8 cellular contexts compared by ENCODE assay signal in the genomic region with DNA sequence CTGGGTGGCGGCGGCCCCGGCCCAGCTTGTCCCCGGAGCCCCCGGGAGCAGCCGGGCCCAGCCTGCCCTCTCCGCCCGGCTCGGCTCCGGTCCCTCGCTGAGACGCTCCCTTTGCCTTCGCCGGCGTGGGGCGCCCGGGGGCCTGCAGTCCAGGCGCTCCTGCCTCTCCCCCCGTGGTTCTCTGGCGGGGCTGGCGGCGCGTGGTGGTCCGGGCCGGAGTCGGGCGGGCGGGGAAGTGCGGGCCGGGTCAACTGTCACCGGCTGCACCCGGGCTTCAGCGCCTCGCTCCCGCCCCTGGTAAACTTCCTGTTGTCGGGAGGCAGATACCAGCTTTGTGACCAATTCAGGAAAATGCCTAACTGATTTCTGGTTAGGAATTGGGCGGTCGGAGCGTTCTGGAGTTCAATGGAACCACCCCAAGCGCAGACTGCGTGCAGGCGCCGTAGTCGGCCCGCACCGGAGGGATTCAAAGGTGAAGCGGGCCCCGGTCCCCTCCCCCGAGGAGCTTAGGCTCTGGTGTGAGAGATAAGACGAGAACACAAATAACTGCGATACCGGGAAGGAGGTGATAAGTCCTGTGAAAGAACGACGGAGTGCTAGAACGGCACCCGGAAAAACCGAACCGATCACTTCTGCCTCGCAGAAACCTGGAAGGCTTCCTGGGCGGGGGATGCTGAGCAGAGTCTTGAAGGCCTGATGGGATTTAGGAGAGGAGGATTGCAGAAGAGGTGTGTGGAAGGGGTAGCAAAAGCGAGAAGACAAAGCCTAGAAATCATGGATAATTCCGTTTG. TPM values are rescaled to one million over a fixed set of nuclear protein-coding genes. Genes with fewer than 3 reads are reported as not detected.
DNase-seq lines count a peak whose midpoint lies in the region; ATAC-seq lines count a peak whose summit lies in the region.

No MANE protein-coding gene starts in this region.

- H3K4me3 ChIP-seq in ectodermal cell (ENCODE audit: insufficient read depth, low read depth, low read length) = peak overlapping the region; percentile 85

- 1% methylated on average over 62 of the region's 62 CpGs for WGBS in ectodermal cell, 2 experiments

- peaks cover 7% of the 10 kb centered on the region for H3K4me1 ChIP-seq in ectodermal cell (ENCODE audit: control insufficient read depth, insufficient read depth, low read length)

- H3K27me3 ChIP-seq in ectodermal cell (ENCODE audit: control insufficient read depth, insufficient read depth, low read length, poor library complexity, severe bottlenecking) = no peaks in the 10 kb centered on the region

- peak; percentile 13 for ATAC-seq in GM21825 (IDR thresholded peaks at IDR 0.05; ENCODE audit: unreplicated experiment)

- DNase-seq in EH (ENCODE audit: low read depth) (peak; percentile 58), NAMALWA (ENCODE audit: low spot score) (peak; percentile 66), lung microvascular endothelial cell (ENCODE audit: low read depth in 2 of 2) (peak; percentile 49 to 69), NCI-H1694 treated with DMSO at 0.1 percent for 48 hours (lab: John Stamatoyannopoulos, UW) (no peak)
- peak; percentile 34 to 35 for DNase-seq in activated CD4-positive, alpha-beta T cell treated with anti-CD3 and anti-CD28 coated beads, Interleukin-2, amount 50 U/mL, for 4 hours
- peak; percentile 11 for DNase-seq in stimulated activated CD8-positive, alpha-beta memory T cell treated with anti-CD3 and anti-CD28 coated beads, Interleukin-15, amount 100 ng/mL, for 24 hours (ENCODE audit: low read depth)

- no peaks in the 10 kb centered on the region for H3K9me3 ChIP-seq in ectodermal cell (ENCODE audit: control insufficient read depth, low read length)

- no peaks in the 10 kb centered on the region for H3K36me3 ChIP-seq in ectodermal cell (ENCODE audit: control insufficient read depth, insufficient read depth, low read length)

- no peak overlapping the region for H3K27ac ChIP-seq in ectodermal cell (ENCODE audit: insufficient read depth, low read depth, low read length, poor library complexity, severe bottlenecking)

RNA-seq across cellular contexts. Expression of gene CAB39, which starts 0.9 kb away (rescaled TPM):
- polyA plus RNA-seq in ectodermal cell (2013, experiment 1 of 4) = 47.0 TPM
- 47.7 TPM for polyA plus RNA-seq in ectodermal cell (2013, experiment 2 of 4)
- 41.3 TPM for polyA plus RNA-seq in ectodermal cell (2013, experiment 3 of 4)
- 43.4 TPM for polyA plus RNA-seq in ectodermal cell (2013, experiment 4 of 4)
- 46.6 and 50.2 TPM in 2 replicates for total RNA-seq in lung microvascular endothelial cell
